In the genomic region with DNA sequence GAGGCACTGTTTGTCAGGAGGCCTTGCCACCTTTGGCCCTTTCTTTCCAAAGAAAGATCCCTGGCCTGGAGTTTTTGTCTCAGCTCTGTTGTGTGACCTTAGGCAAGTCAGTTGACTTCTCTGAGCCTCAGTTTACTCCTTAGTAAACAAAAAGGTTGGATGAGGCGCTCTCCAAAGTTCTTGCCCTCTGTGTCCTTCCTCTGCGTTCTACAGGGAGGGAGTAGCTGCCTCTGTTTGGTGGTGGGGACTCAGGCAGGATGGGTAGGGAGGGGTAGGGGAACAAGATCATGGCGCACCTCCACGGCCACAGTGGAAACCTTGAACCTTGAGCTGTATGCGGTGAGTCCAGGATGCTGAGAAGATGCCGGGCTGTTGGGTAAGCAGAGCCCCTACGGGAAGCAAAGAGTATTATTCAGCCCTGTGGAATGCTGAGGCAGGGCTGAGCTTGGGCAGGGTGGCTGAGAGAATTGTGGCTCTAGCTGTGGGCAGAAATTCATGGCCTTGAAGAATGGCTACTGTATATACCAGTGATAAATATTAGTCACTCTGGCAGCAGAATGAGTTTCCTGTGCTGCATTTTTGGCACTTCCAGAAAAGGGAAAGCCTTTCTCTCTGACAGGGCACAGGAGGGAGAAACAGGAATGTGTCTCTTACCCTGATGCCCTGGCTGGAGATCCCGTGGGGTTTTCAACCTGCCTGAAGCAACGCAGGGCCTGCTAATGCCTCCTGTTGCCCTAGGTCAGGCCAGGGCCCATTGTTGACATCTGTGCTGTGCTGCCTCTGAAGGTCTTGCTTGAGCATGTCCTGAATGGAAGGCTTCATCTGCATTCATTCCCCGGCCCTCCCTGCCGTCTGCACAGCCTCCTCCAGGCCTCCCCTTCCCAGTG, we compare ENCODE assay signal across 1 cellular context.
A peak's percentile ranks its signal among the peaks of the same experiment; 100 is the strongest.
TF ChIP-seq lines count a peak whose summit lies in the region.

No MANE protein-coding gene starts in this region.

TF ChIP-seq in HepG2, 621 proteins besides CTCF, POLR2A, EP300 and RAD21 (continues in another document):
- TF ChIP-seq NFYC (CRISPR knock-in tag; IDR thresholded peaks at IDR 0.05) (0 out of 2 replicates have a peak, but pooled peaks have one; percentile 19), ZNF7 (CRISPR knock-in tag; IDR thresholded peaks at IDR 0.05) (no peak), ZNF180 (CRISPR knock-in tag; IDR thresholded peaks at IDR 0.05; ENCODE audit: borderline replicate concordance, low read depth) (no peak), ZMAT3 (CRISPR knock-in tag; conservative IDR thresholded peaks at IDR 0.05) (0 out of 2 replicates have a peak, but pooled peaks have one; percentile 28), NCOR1 (IDR thresholded peaks at IDR 0.05; ENCODE audit: borderline replicate concordance, low read length) (peak; percentile 72; the same call in 1 of the 2 replicates), KDM1A (CRISPR knock-in tag; IDR thresholded peaks at IDR 0.05) (peak; percentile 91), SIX4 (CRISPR knock-in tag; IDR thresholded peaks at IDR 0.05) (peak; percentile 69), ZFP41 (CRISPR knock-in tag; IDR thresholded peaks at IDR 0.05; ENCODE audit: borderline replicate concordance) (no peak), KDM2A (CRISPR knock-in tag; IDR thresholded peaks at IDR 0.05; ENCODE audit: borderline replicate concordance, low read depth) (peak; percentile 37; the same call in 1 of the 2 replicates), ZSCAN25 (CRISPR knock-in tag; IDR thresholded peaks at IDR 0.05) (peak; percentile 73; the same call in 1 of the 2 replicates), MATR3 (CRISPR knock-in tag; IDR thresholded peaks at IDR 0.05) (no peak), ZNF205 (CRISPR knock-in tag; IDR thresholded peaks at IDR 0.05) (0 out of 2 replicates have a peak, but pooled peaks have one; percentile 58), ERF (CRISPR knock-in tag; IDR thresholded peaks at IDR 0.05) (peak; percentile 65; the same call in 1 of the 2 replicates), YEATS2 (CRISPR knock-in tag; IDR thresholded peaks at IDR 0.05; ENCODE audit: borderline replicate concordance) (0 out of 2 replicates have a peak, but pooled peaks have one; percentile 27), ZNF329 (CRISPR knock-in tag; IDR thresholded peaks at IDR 0.05; ENCODE audit: low read depth) (no peak), ZNF331 (CRISPR knock-in tag; IDR thresholded peaks at IDR 0.05) (peak; percentile 72; the same call in 1 of the 2 replicates), ZBTB20 (CRISPR knock-in tag; IDR thresholded peaks at IDR 0.05; ENCODE audit: borderline replicate concordance, low read depth) (peak; percentile 56; the same call in 1 of the 2 replicates), KLF16 (CRISPR knock-in tag; IDR thresholded peaks at IDR 0.05) (peak in 1 of 2 experiments; percentile 80; a peak in 2 of 4 replicates), PHF21A (CRISPR knock-in tag; IDR thresholded peaks at IDR 0.05) (peak; percentile 80), MEF2D (CRISPR knock-in tag; IDR thresholded peaks at IDR 0.05) (peak; percentile 67; the same call in 1 of the 2 replicates), ZNF788 (CRISPR knock-in tag; IDR thresholded peaks at IDR 0.05; ENCODE audit: borderline replicate concordance) (peak; percentile 19; the same call in 1 of the 2 replicates), MTA1 (CRISPR knock-in tag; IDR thresholded peaks at IDR 0.05; ENCODE audit: borderline replicate concordance) (peak; percentile 69; the same call in 1 of the 2 replicates), BRCA1 (CRISPR knock-in tag; IDR thresholded peaks at IDR 0.05) (no peak), FOXO1 (CRISPR knock-in tag; IDR thresholded peaks at IDR 0.05) (peak; percentile 60; the same call in 1 of the 2 replicates), POLR2G (IDR thresholded peaks at IDR 0.05; ENCODE audit: low read depth, low read length) (peak; percentile 23; the same call in 1 of the 2 replicates), DPF2 (CRISPR knock-in tag; IDR thresholded peaks at IDR 0.05; ENCODE audit: borderline replicate concordance, low read depth) (peak; percentile 79), ASH2L (IDR thresholded peaks at IDR 0.05; ENCODE audit: insufficient read length, low read depth, low read length) (peak; percentile 22), ARNTL (CRISPR knock-in tag; IDR thresholded peaks at IDR 0.05) (peak; percentile 50; the same call in 1 of the 2 replicates), NR2F1 (CRISPR knock-in tag; IDR thresholded peaks at IDR 0.05) (peak; percentile 48 to 50; a peak in 2 of 4 replicates), ZNF337 (CRISPR knock-in tag; IDR thresholded peaks at IDR 0.05; ENCODE audit: borderline replicate concordance, low read depth) (no peak), SMARCE1 (IDR thresholded peaks at IDR 0.05; ENCODE audit: borderline replicate concordance) (no peak; the same call in 1 of the 2 replicates), ZNF768 (CRISPR knock-in tag; IDR thresholded peaks at IDR 0.05) (peak; percentile 45; the same call in 1 of the 2 replicates), ESRRA (CRISPR knock-in tag; IDR thresholded peaks at IDR 0.05; ENCODE audit: low read depth) (peak; percentile 83), ZNF839 (CRISPR knock-in tag; IDR thresholded peaks at IDR 0.05; ENCODE audit: borderline replicate concordance) (no peak), MXI1 (IDR thresholded peaks at IDR 0.05; ENCODE audit: borderline replicate concordance, low read depth, low read length) (peak; percentile 51; the same call in 1 of the 3 replicates), FOXA3 (CRISPR knock-in tag; IDR thresholded peaks at IDR 0.05) (peak; percentile 75), MEIS2 (CRISPR knock-in tag; IDR thresholded peaks at IDR 0.05) (peak; percentile 54; the same call in 1 of the 2 replicates), ZNF556 (CRISPR knock-in tag; IDR thresholded peaks at IDR 0.05; ENCODE audit: borderline replicate concordance) (0 out of 2 replicates have a peak, but pooled peaks have one; percentile 42), SALL2 (CRISPR knock-in tag; IDR thresholded peaks at IDR 0.05) (peak; percentile 55; the same call in 1 of the 2 replicates), TBL1XR1 (IDR thresholded peaks at IDR 0.05; ENCODE audit: borderline replicate concordance, low read length, partially characterized antibody) (peak; percentile 30)
- TF ChIP-seq, protein P1, sequence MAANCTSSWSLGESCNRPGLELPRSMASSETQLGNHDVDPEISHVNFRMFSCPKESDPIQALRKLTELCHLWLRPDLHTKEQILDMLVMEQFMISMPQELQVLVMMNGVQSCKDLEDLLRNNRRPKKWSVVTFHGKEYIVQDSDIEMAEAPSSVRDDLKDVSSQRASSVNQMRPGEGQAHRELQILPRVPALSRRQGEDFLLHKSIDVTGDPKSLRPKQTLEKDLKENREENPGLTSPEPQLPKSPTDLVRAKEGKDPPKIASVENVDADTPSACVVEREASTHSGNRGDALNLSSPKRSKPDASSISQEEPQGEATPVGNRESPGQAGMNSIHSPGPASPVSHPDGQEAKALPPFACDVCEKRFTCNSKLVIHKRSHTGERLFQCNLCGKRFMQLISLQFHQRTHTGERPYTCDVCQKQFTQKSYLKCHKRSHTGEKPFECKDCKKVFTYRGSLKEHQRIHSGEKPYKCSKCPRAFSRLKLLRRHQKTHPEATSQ (CRISPR knock-in tag; IDR thresholded peaks at IDR 0.05; ENCODE audit: borderline replicate concordance), result no peak
- TF ChIP-seq, protein P2, sequence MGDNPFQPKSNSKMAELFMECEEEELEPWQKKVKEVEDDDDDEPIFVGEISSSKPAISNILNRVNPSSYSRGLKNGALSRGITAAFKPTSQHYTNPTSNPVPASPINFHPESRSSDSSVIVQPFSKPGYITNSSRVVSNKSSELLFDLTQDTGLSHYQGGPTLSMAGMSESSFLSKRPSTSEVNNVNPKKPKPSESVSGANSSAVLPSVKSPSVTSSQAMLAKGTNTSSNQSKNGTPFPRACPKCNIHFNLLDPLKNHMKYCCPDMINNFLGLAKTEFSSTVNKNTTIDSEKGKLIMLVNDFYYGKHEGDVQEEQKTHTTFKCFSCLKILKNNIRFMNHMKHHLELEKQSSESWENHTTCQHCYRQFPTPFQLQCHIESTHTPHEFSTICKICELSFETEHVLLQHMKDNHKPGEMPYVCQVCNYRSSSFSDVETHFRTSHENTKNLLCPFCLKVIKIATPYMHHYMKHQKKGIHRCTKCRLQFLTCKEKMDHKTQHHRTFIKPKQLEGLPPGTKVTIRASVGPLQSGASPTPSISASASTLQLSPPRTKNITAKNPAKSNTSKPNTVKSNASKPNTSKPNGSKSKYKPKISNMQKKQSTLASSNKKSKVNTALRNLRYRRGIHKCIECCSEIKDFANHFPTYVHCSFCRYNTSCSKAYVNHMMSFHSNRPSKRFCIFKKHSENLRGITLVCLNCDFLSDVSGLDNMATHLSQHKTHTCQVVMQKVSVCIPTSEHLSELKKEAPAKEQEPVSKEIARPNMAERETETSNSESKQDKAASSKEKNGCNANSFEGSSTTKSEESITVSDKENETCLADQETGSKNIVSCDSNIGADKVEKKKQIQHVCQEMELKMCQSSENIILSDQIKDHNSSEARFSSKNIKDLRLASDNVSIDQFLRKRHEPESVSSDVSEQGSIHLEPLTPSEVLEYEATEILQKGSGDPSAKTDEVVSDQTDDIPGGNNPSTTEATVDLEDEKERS (CRISPR knock-in tag; IDR thresholded peaks at IDR 0.05), result peak; percentile 80; the same call in 1 of the 2 replicates
- TF ChIP-seq, protein P3, sequence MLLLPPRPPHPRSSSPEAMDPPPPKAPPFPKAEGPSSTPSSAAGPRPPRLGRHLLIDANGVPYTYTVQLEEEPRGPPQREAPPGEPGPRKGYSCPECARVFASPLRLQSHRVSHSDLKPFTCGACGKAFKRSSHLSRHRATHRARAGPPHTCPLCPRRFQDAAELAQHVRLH (CRISPR knock-in tag; IDR thresholded peaks at IDR 0.05; ENCODE audit: borderline replicate concordance, low read depth), result peak; percentile 94; the same call in 1 of the 2 replicates
- TF ChIP-seq, protein P4, sequence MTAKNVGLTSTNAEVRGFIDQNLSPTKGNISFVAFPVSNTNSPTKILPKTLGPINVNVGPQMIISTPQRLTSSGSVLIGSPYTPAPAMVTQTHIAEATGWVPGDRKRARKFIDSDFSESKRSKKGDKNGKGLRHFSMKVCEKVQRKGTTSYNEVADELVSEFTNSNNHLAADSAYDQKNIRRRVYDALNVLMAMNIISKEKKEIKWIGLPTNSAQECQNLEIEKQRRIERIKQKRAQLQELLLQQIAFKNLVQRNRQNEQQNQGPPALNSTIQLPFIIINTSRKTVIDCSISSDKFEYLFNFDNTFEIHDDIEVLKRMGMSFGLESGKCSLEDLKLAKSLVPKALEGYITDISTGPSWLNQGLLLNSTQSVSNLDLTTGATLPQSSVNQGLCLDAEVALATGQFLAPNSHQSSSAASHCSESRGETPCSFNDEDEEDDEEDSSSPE (CRISPR knock-in tag; IDR thresholded peaks at IDR 0.05), result no peak
- TF ChIP-seq, protein P5, sequence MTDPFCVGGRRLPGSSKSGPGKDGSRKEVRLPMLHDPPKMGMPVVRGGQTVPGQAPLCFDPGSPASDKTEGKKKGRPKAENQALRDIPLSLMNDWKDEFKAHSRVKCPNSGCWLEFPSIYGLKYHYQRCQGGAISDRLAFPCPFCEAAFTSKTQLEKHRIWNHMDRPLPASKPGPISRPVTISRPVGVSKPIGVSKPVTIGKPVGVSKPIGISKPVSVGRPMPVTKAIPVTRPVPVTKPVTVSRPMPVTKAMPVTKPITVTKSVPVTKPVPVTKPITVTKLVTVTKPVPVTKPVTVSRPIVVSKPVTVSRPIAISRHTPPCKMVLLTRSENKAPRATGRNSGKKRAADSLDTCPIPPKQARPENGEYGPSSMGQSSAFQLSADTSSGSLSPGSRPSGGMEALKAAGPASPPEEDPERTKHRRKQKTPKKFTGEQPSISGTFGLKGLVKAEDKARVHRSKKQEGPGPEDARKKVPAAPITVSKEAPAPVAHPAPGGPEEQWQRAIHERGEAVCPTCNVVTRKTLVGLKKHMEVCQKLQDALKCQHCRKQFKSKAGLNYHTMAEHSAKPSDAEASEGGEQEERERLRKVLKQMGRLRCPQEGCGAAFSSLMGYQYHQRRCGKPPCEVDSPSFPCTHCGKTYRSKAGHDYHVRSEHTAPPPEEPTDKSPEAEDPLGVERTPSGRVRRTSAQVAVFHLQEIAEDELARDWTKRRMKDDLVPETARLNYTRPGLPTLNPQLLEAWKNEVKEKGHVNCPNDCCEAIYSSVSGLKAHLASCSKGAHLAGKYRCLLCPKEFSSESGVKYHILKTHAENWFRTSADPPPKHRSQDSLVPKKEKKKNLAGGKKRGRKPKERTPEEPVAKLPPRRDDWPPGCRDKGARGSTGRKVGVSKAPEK (CRISPR knock-in tag; IDR thresholded peaks at IDR 0.05; ENCODE audit: borderline replicate concordance), result 0 out of 2 replicates have a peak, but pooled peaks have one; percentile 47
- TF ChIP-seq, protein P6, sequence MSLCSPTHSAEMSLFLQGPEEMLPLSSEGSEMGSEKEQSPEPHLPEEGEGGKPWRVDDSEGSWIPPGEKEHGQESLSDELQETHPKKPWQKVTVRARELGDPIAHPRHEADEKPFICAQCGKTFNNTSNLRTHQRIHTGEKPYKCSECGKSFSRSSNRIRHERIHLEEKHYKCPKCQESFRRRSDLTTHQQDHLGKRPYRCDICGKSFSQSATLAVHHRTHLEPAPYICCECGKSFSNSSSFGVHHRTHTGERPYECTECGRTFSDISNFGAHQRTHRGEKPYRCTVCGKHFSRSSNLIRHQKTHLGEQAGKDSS (CRISPR knock-in tag; IDR thresholded peaks at IDR 0.05; ENCODE audit: borderline replicate concordance, low read depth), result peak; percentile 86
- TF ChIP-seq, protein P7, sequence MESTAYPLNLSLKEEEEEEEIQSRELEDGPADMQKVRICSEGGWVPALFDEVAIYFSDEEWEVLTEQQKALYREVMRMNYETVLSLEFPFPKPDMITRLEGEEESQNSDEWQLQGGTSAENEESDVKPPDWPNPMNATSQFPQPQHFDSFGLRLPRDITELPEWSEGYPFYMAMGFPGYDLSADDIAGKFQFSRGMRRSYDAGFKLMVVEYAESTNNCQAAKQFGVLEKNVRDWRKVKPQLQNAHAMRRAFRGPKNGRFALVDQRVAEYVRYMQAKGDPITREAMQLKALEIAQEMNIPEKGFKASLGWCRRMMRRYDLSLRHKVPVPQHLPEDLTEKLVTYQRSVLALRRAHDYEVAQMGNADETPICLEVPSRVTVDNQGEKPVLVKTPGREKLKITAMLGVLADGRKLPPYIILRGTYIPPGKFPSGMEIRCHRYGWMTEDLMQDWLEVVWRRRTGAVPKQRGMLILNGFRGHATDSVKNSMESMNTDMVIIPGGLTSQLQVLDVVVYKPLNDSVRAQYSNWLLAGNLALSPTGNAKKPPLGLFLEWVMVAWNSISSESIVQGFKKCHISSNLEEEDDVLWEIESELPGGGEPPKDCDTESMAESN (CRISPR knock-in tag; conservative IDR thresholded peaks at IDR 0.05), result 0 out of 2 replicates have a peak, but pooled peaks have one; percentile 51
- TF ChIP-seq, protein P8, sequence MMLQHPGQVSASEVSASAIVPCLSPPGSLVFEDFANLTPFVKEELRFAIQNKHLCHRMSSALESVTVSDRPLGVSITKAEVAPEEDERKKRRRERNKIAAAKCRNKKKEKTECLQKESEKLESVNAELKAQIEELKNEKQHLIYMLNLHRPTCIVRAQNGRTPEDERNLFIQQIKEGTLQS (CRISPR knock-in tag; IDR thresholded peaks at IDR 0.05), result peak; percentile 88
- TF ChIP-seq, protein P9, sequence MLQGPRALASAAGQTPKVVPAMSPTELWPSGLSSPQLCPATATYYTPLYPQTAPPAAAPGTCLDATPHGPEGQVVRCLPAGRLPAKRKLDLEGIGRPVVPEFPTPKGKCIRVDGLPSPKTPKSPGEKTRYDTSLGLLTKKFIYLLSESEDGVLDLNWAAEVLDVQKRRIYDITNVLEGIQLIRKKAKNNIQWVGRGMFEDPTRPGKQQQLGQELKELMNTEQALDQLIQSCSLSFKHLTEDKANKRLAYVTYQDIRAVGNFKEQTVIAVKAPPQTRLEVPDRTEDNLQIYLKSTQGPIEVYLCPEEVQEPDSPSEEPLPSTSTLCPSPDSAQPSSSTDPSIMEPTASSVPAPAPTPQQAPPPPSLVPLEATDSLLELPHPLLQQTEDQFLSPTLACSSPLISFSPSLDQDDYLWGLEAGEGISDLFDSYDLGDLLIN (CRISPR knock-in tag; IDR thresholded peaks at IDR 0.05; ENCODE audit: borderline replicate concordance), result no peak
